In the genomic region with DNA sequence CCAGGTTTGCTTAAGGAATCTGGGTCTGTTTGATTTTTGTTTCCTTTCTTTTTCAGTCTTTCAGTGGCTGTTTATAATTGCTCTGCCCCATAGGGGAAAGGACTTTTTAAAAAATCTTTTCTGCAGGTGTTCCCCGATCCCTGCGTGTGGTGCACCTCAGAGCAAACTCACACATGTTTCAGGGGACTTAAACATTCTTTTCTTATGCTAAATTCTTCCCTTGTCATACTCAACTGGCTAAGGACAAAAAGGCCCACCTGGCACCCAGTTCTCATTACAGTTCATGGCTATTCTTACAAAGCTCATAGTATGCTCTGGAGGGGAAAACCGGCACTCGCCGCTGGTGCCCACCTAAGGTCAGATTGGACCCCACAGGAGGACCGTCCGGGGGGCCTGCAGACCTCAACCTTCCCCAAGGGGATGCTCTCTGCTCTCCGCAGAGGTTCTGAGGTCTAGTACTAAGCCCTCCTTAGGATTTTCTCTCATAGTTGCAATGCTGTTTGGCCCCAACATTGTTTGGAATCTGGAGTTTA, we compare ENCODE assay signal across 29 cellular contexts.
"Had no signal": no experiment of that assay in that cellular context is flagged by ENCODE, and none has a peak within 500 bp of the region (broad histone marks: within the 10 kb centered on the region; RNA-seq: fewer than 3 reads in every experiment).

No MANE protein-coding gene starts in this region.

- H3K4me1 Mint-ChIP-seq: activated B cell treated with CpG ODN at 0.5 μM for 24 hours; activated CD4-positive, alpha-beta T cell treated with anti-CD3 and anti-CD28 coated beads, Interleukin-2, amount 10 ng/mL, durations not matched to agents 24 days and 14 days; activated CD8-positive, alpha-beta memory T cell treated with anti-CD3 and anti-CD28 coated beads, Interleukin-2, amount 10 ng/mL, durations not matched to agents 7 days and 5 days; activated naive CD4-positive, alpha-beta T cell treated with anti-CD3 and anti-CD28 coated beads, Interleukin-2, amount 10 ng/mL, durations not matched to agents 7 days and 5 days; activated naive CD8-positive, alpha-beta T cell treated with anti-CD3 and anti-CD28 coated beads for 36 hours; T-helper 17 cell had no signal

- DNase-seq: activated B cell treated with CpG ODN at 0.5 μM for 24 hours; activated CD4-positive, alpha-beta T cell treated with anti-CD3 and anti-CD28 coated beads for 1 hour; activated CD4-positive, alpha-beta T cell treated with anti-CD3 and anti-CD28 coated beads, Interleukin-2, amount 10 ng/mL, durations not matched to agents 24 days and 14 days; activated CD4-positive, alpha-beta T cell treated with anti-CD3 and anti-CD28 coated beads, Interleukin-2, amount 50 U/mL, for 48 hours; activated CD8-positive, alpha-beta memory T cell treated with anti-CD3 and anti-CD28 coated beads, Interleukin-2, amount 10 ng/mL, durations not matched to agents 7 days and 5 days; activated gamma-delta T cell treated with Interleukin-2 at 50 U/mL for 16 hours; activated naive CD4-positive, alpha-beta T cell treated with anti-CD3 and anti-CD28 coated beads, Interleukin-2, amount 10 ng/mL, durations not matched to agents 7 days and 5 days; activated naive CD8-positive, alpha-beta T cell treated with anti-CD3 and anti-CD28 coated beads for 36 hours; activated T-cell treated with anti-CD3 and anti-CD28 coated beads, Interleukin-2, amount 50 U/mL, for 4 hours; brain microvascular endothelial cell; KG1; NCI-H1092; NCI-H1417; NCI-H1930; NCI-H2171; NCI-H2227 treated with DMSO at 0.1 percent for 48 hours; NCI-H446 treated with DMSO at 0.1 percent for 48 hours; NCI-H526; NCI-H82; NK-92 treated with Interleukin-12 subunit alpha and Interleukin-12 subunit beta, amount 100 ng/mL, for 24 hours; OCI-M1; Peyer's patch; Right ventricle myocardium superior; T-helper 17 cell; T-helper 9 cell had no signal

- H3K27ac Mint-ChIP-seq: activated B cell treated with CpG ODN at 0.5 μM for 24 hours; activated CD4-positive, alpha-beta T cell treated with anti-CD3 and anti-CD28 coated beads, Interleukin-2, amount 10 ng/mL, durations not matched to agents 24 days and 14 days; activated CD8-positive, alpha-beta memory T cell treated with anti-CD3 and anti-CD28 coated beads, Interleukin-2, amount 10 ng/mL, durations not matched to agents 7 days and 5 days; activated naive CD4-positive, alpha-beta T cell treated with anti-CD3 and anti-CD28 coated beads, Interleukin-2, amount 10 ng/mL, durations not matched to agents 7 days and 5 days; activated naive CD8-positive, alpha-beta T cell treated with anti-CD3 and anti-CD28 coated beads for 36 hours; activated T-helper 2 cell treated with anti-CD3 and anti-CD28 coated beads, Interferon-gamma antibody, Interleukin-2, Interleukin-4, amounts not matched to agents 10 μg/mL and 5 μg/mL and 100 μg/mL, durations not matched to agents 14 hours and 24 hours and 36 hours; T-helper 17 cell had no signal

- H3K4me3 Mint-ChIP-seq: activated B cell treated with CpG ODN at 0.5 μM for 24 hours; activated CD4-positive, alpha-beta T cell treated with anti-CD3 and anti-CD28 coated beads, Interleukin-2, amount 10 ng/mL, durations not matched to agents 24 days and 14 days; activated CD8-positive, alpha-beta memory T cell treated with anti-CD3 and anti-CD28 coated beads, Interleukin-2, amount 10 ng/mL, durations not matched to agents 7 days and 5 days; activated naive CD4-positive, alpha-beta T cell treated with anti-CD3 and anti-CD28 coated beads, Interleukin-2, amount 10 ng/mL, durations not matched to agents 7 days and 5 days; activated naive CD8-positive, alpha-beta T cell treated with anti-CD3 and anti-CD28 coated beads for 36 hours; activated T-cell treated with anti-CD3 and anti-CD28 coated beads, Interleukin-2, amount 50 U/mL, for 4 hours; T-helper 17 cell had no signal

- H3K27me3 Mint-ChIP-seq: activated B cell treated with CpG ODN at 0.5 μM for 24 hours; activated CD4-positive, alpha-beta T cell treated with anti-CD3 and anti-CD28 coated beads, Interleukin-2, amount 10 ng/mL, durations not matched to agents 24 days and 14 days; activated CD8-positive, alpha-beta memory T cell treated with anti-CD3 and anti-CD28 coated beads, Interleukin-2, amount 10 ng/mL, durations not matched to agents 7 days and 5 days; activated naive CD4-positive, alpha-beta T cell treated with anti-CD3 and anti-CD28 coated beads, Interleukin-2, amount 10 ng/mL, durations not matched to agents 7 days and 5 days; activated naive CD8-positive, alpha-beta T cell treated with anti-CD3 and anti-CD28 coated beads for 36 hours; T-helper 17 cell had no signal

- H3K27ac ChIP-seq: brain microvascular endothelial cell, Peyer's patch, RWPE1, SJSA1 had no signal

- H3K9me3 ChIP-seq: Peyer's patch, SJSA1 had no signal

- H3K4me3 ChIP-seq: Peyer's patch, SJSA1 had no signal

- H3K9me3 Mint-ChIP-seq: activated CD4-positive, alpha-beta T cell treated with anti-CD3 and anti-CD28 coated beads, Interleukin-2, amount 10 ng/mL, durations not matched to agents 24 days and 14 days had no signal

- H3K36me3 Mint-ChIP-seq: activated CD8-positive, alpha-beta memory T cell treated with anti-CD3 and anti-CD28 coated beads, Interleukin-2, amount 10 ng/mL, durations not matched to agents 7 days and 5 days; activated naive CD4-positive, alpha-beta T cell treated with anti-CD3 and anti-CD28 coated beads, Interleukin-2, amount 10 ng/mL, durations not matched to agents 7 days and 5 days; activated naive CD8-positive, alpha-beta T cell treated with anti-CD3 and anti-CD28 coated beads for 36 hours had no signal

- H3K4me1 ChIP-seq: Peyer's patch, SJSA1 had no signal

- ATAC-seq: activated CD8-positive, alpha-beta memory T cell treated with anti-CD3 and anti-CD28 coated beads, Interleukin-2, amount 10 ng/mL, durations not matched to agents 7 days and 5 days; activated T-cell treated with anti-CD3 and anti-CD28 coated beads, Interleukin-2, amount 50 U/mL, for 4 hours; SK-N-SH treated with all-trans-retinoic acid at 6 μM for 48 hours; T-helper 17 cell had no signal

- H3K36me3 ChIP-seq: brain microvascular endothelial cell, Peyer's patch, SJSA1 had no signal

- H3K27me3 ChIP-seq: brain microvascular endothelial cell, Peyer's patch, SJSA1 had no signal
